In genomic region chr17:77527394-77527793, GRCh38 we compare ENCODE assay signal across 16 cellular contexts.
DNase-seq lines count a peak whose midpoint lies in the region; ATAC-seq and TF ChIP-seq lines count a peak whose summit lies in the region.
"Had no signal": no experiment of that assay in that cellular context is flagged by ENCODE, and none has a peak within 500 bp of the region (broad histone marks: within the 10 kb centered on the region; RNA-seq: fewer than 3 reads in every experiment).

No MANE protein-coding gene starts in this region.

- H2BK15ac ChIP-seq in neuronal stem cell (ENCODE audit: low read length): peak overlapping the region; percentile 99

- peaks cover 0 to 16% (median 7%) of the 10 kb centered on the region in 5 experiments for H3K9me3 Mint-ChIP-seq in brain
- H3K9me3 Mint-ChIP-seq: activated naive CD4-positive, alpha-beta T cell treated with anti-CD3 and anti-CD28 coated beads, Interleukin-2, amount 50 U/mL, for 24 hours; effector memory CD8-positive, alpha-beta T cell; T-helper 1 cell treated with Interleukin-12 subunit alpha and Interleukin-12 subunit beta and Interleukin-4 antibody, amounts not matched to agents 30 μg/mL and 1 μg/mL, for 36 hours had no signal

- H2AFZ ChIP-seq in neuronal stem cell (ENCODE audit: low read length): no peak overlapping the region
- H2AFZ ChIP-seq: hepatocyte had no signal

- H3K36me3 Mint-ChIP-seq in brain: no peaks in the 10 kb centered on the region
- H3K36me3 Mint-ChIP-seq: activated naive CD4-positive, alpha-beta T cell treated with anti-CD3 and anti-CD28 coated beads, Interleukin-2, amount 50 U/mL, for 24 hours; CD8-positive, alpha-beta memory T cell had no signal

- no peak overlapping the region for H3K9ac ChIP-seq in neuronal stem cell (ENCODE audit: low read depth, low read length, poor library complexity)

- no peak overlapping the region for H2AK5ac ChIP-seq in neuronal stem cell (ENCODE audit: low read depth, low read length)

- H3K4me3 Mint-ChIP-seq in brain: peak overlapping the region in 4 of 5 experiments; percentile 31 to 80 (median 76)

- no peaks in the 10 kb centered on the region for H3K36me3 ChIP-seq in neuronal stem cell (replicated peaks in 1 of 2; ENCODE audit: control insufficient read depth in 2 of 2, insufficient read depth in 2 of 2, low read length in 2 of 2)
- H3K36me3 ChIP-seq: cardiac muscle cell, upper lobe of left lung had no signal

- TF ChIP-seq CTCF in brain (conservative IDR thresholded peaks at IDR 0.05): no peak

- peak overlapping the region; percentile 73 for H2BK5ac ChIP-seq in neuronal stem cell (ENCODE audit: low read length)

- peaks cover 17% of the 10 kb centered on the region for H3K4me1 Mint-ChIP-seq in brain

- no peak overlapping the region for H2BK12ac ChIP-seq in neuronal stem cell (ENCODE audit: low read length)

- no peaks in the 10 kb centered on the region for H3K79me1 ChIP-seq in neuronal stem cell (ENCODE audit: low read depth, low read length)

- H3K4me2 ChIP-seq in neuronal stem cell (ENCODE audit: insufficient read depth, low read length, poor library complexity, severe bottlenecking): no peak overlapping the region

- H3K27ac ChIP-seq in neuronal stem cell (replicated peaks; ENCODE audit: low read length): no peak overlapping the region
- H3K27ac ChIP-seq: cardiac muscle cell, hepatocyte, upper lobe of left lung had no signal

- no peak for ATAC-seq in HG02759 (IDR thresholded peaks at IDR 0.05; ENCODE audit: unreplicated experiment)
- no peak for ATAC-seq in SK-N-SH treated with all-trans-retinoic acid at 6 μM for 48 hours
- ATAC-seq: effector memory CD8-positive, alpha-beta T cell had no signal

- H3K9me3 ChIP-seq in neuronal stem cell (replicated peaks in 1 of 2; ENCODE audit: control insufficient read depth in 2 of 2, insufficient read depth in 1 of 2, low read depth in 1 of 2, low read length in 2 of 2): peaks cover 8 to 10% of the 10 kb centered on the region in 2 donors
- H3K9me3 ChIP-seq: upper lobe of left lung had no signal

- H3K23ac ChIP-seq in neuronal stem cell (ENCODE audit: low read depth, low read length, poor library complexity): no peak overlapping the region

- no peak overlapping the region for H4K91ac ChIP-seq in neuronal stem cell (ENCODE audit: low read depth, low read length, poor library complexity)

- no peak overlapping the region for H2BK120ac ChIP-seq in neuronal stem cell (ENCODE audit: low read depth, low read length)

- no peak overlapping the region for H3K4ac ChIP-seq in neuronal stem cell (ENCODE audit: low read length)

- H4K8ac ChIP-seq in neuronal stem cell (ENCODE audit: low read depth, low read length): no peak overlapping the region

- no peak overlapping the region for H3K18ac ChIP-seq in neuronal stem cell (ENCODE audit: low read length)

- peaks cover 0 to 29% (median 8%) of the 10 kb centered on the region in 3 experiments for H3K27me3 ChIP-seq in neuronal stem cell (ENCODE audit: control insufficient read depth in 3 of 3, insufficient read depth in 3 of 3, low read depth in 1 of 3, low read length in 3 of 3)
- H3K27me3 ChIP-seq: cardiac muscle cell had no signal

- WGBS in neuronal stem cell (ENCODE audit: extremely low coverage in 2 of 2, insufficient read length in 2 of 2, insufficient replicate concordance in 1 of 2), 2 donors: no CpG with 5 or more reads among the region's 6 CpGs

- peak; percentile 75 to 76 for DNase-seq in NCI-H526 (lab: John Stamatoyannopoulos, UW)
- DNase-seq in NCI-H526 treated with DMSO at 0.1 percent for 48 hours (lab: John Stamatoyannopoulos, UW): no peak
- DNase-seq in D341Med (ENCODE audit: low spot score): peak; percentile 63
- no peak for DNase-seq in neuronal stem cell (ENCODE audit: low spot score)
- DNase-seq in stimulated activated CD4-positive, alpha-beta T cell treated with anti-CD3 and anti-CD28 coated beads, Interleukin-4, amount 100 ng/mL, for 24 hours: no peak
- DNase-seq: activated CD4-positive, CD25-positive, alpha-beta regulatory T cell; CD8-positive, alpha-beta memory T cell; effector memory CD8-positive, alpha-beta T cell; upper lobe of left lung had no signal

- no peak overlapping the region for H3K14ac ChIP-seq in neuronal stem cell (ENCODE audit: low read length)

- H3K4me3 ChIP-seq in neuronal stem cell (ENCODE audit: low read length in 2 of 2): no peak overlapping the region
- H3K4me3 ChIP-seq: hepatocyte, upper lobe of left lung had no signal

- peaks cover 17% of the 10 kb centered on the region for H3K27me3 Mint-ChIP-seq in brain

- peak overlapping the region in 4 of 5 experiments; percentile 11 to 97 (median 88) for H3K27ac Mint-ChIP-seq in brain
- H3K27ac Mint-ChIP-seq: activated naive CD4-positive, alpha-beta T cell treated with anti-CD3 and anti-CD28 coated beads, Interleukin-2, amount 50 U/mL, for 24 hours; CD8-positive, alpha-beta memory T cell; effector memory CD8-positive, alpha-beta T cell; T-helper 1 cell treated with Interleukin-12 subunit alpha and Interleukin-12 subunit beta and Interleukin-4 antibody, amounts not matched to agents 30 μg/mL and 1 μg/mL, for 36 hours had no signal

- H3K4me1 ChIP-seq in neuronal stem cell (ENCODE audit: control insufficient read depth in 2 of 2, insufficient read depth in 1 of 2, low read depth in 1 of 2, low read length in 2 of 2): peaks cover 0 to 6% of the 10 kb centered on the region in 2 donors

TF ChIP-seq in SK-N-SH treated with all-trans-retinoic acid at 6 μM for 48 hours, 23 proteins besides CTCF, POLR2A, EP300 and RAD21:
- TF ChIP-seq ARNTL (CRISPR knock-in tag; IDR thresholded peaks at IDR 0.05; ENCODE audit: borderline replicate concordance, low read depth): no peak
- no peak for TF ChIP-seq TSHZ2 (CRISPR knock-in tag; IDR thresholded peaks at IDR 0.05)
- TF ChIP-seq BACH2 (CRISPR knock-in tag; IDR thresholded peaks at IDR 0.05; ENCODE audit: borderline replicate concordance): no peak
- no peak for TF ChIP-seq ZNF8 (CRISPR knock-in tag; IDR thresholded peaks at IDR 0.05)
- TF ChIP-seq ZNF565 (CRISPR knock-in tag; conservative IDR thresholded peaks at IDR 0.05; ENCODE audit: low read depth): no peak
- TF ChIP-seq ZNF70 (CRISPR knock-in tag; IDR thresholded peaks at IDR 0.05): no peak
- no peak for TF ChIP-seq CSDC2 (CRISPR knock-in tag; IDR thresholded peaks at IDR 0.05)
- no peak for TF ChIP-seq ESRRG (CRISPR knock-in tag; IDR thresholded peaks at IDR 0.05)
- no peak for TF ChIP-seq SNAI2 (CRISPR knock-in tag; IDR thresholded peaks at IDR 0.05)
- no peak for TF ChIP-seq POU6F1 (CRISPR knock-in tag; IDR thresholded peaks at IDR 0.05; ENCODE audit: borderline replicate concordance, low read depth)
- no peak for TF ChIP-seq ISL1 (CRISPR knock-in tag; IDR thresholded peaks at IDR 0.05)

Comparison
In these comparisons a context has a peak if more than half of its experiments do, and no peak if none do; other contexts are left out.
1. DNase-seq: peak in NCI-H526 (2 of 2) and D341Med (single experiment); none in NCI-H526 treated with DMSO at 0.1 percent for 48 hours (single experiment), neuronal stem cell (single experiment) and stimulated activated CD4-positive, alpha-beta T cell treated with anti-CD3 and anti-CD28 coated beads, Interleukin-4, amount 100 ng/mL, for 24 hours (single experiment).